Comparison of ENCODE assay signal across 8 cellular contexts in the genomic region with DNA sequence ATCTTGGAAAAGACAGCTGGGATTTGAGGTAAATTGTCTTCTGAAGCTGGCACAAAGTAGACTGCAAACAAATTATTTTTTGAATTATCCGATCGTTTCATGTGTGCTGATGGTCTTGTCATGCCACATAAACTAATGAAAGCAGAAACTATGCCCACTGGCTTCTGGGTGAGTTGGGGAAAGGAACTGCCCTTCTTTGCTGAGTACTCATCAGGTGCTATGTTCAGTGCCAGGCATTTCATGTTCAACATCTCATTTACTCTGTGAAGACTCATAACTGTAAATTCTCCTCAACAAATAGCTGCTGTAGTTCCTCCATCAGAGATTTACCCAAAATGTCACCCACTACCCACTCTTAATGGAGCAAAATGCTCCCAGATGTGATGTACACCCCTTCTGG. TPM values are rescaled to one million over a fixed set of nuclear protein-coding genes. Genes with fewer than 3 reads are reported as not detected.
DNase-seq lines count a peak whose midpoint lies in the region; ATAC-seq, FAIRE-seq and TF ChIP-seq lines count a peak whose summit lies in the region.

No MANE protein-coding gene starts in this region.

- H3K4me1 Mint-ChIP-seq in stimulated activated naive CD8-positive, alpha-beta T cell treated with anti-CD3 and anti-CD28 coated beads, Interleukin-15, Interleukin-2, amounts not matched to agents 100 ng/mL and 50 ng/mL, for 24 hours (ENCODE audit: low read depth), result peaks cover 46% of the 10 kb centered on the region

- no TSS peak for BruUV-seq in K562 (replicated peaks; lab: Mats Ljungman, UMichigan)

- no peak overlapping the region for H3K4ac ChIP-seq in mesendoderm (ENCODE audit: low read depth, low read length)

- H3K4me1 ChIP-seq in K562 (replicated peaks in 1 of 2; ENCODE audit: control insufficient read depth in 2 of 2, insufficient read depth in 2 of 2, low read length in 2 of 2) (peaks cover 20 to 25% of the 10 kb centered on the region in 2 experiments; a peak in 4 of 5 replicates), mesendoderm (ENCODE audit: control insufficient read depth, low read depth, low read length) (peaks cover 6% of the 10 kb centered on the region), aorta (ENCODE audit: control insufficient read depth in 1 of 2, insufficient read depth in 2 of 2, low read length in 2 of 2) (peaks cover 0 to 4% of the 10 kb centered on the region in 2 donors)

- no peaks in the 10 kb centered on the region for H3K9me3 ChIP-seq in K562 (replicated peaks; ENCODE audit: control insufficient read depth, insufficient read depth, low read depth, low read length)
- H3K9me3 ChIP-seq in aorta (ENCODE audit: control insufficient read depth, low read length), result no peaks in the 10 kb centered on the region

- H4K5ac ChIP-seq in mesendoderm (ENCODE audit: low read length), result no peak overlapping the region

- peak overlapping the region; percentile 84 for H3K27ac Mint-ChIP-seq in stimulated activated naive CD8-positive, alpha-beta T cell treated with anti-CD3 and anti-CD28 coated beads, Interleukin-15, Interleukin-2, amounts not matched to agents 100 ng/mL and 50 ng/mL, for 24 hours

- H3K9me3 Mint-ChIP-seq in stimulated activated naive CD8-positive, alpha-beta T cell treated with anti-CD3 and anti-CD28 coated beads, Interleukin-15, Interleukin-2, amounts not matched to agents 100 ng/mL and 50 ng/mL, for 24 hours, result no peaks in the 10 kb centered on the region

- WGBS in K562 (ENCODE audit: insufficient coverage, low coverage, missing lambda C conversion rate), result 2% methylated on average over 2 of the region's 2 CpGs
- no CpG with 5 or more reads among the region's 2 CpGs for WGBS in mesendoderm (ENCODE audit: extremely low coverage, insufficient coverage, low lambda C conversion rate)
- WGBS in aorta, 2 donors, result 66 to 72% methylated on average over 2 of the region's 2 CpGs

- H3K4me3 ChIP-seq in K562, result peak overlapping the region; percentile 89
- H3K4me3 ChIP-seq in mesendoderm (ENCODE audit: low read length), result peak overlapping the region; percentile 81
- H3K4me3 ChIP-seq in aorta (ENCODE audit: low read length in 2 of 2), result peak overlapping the region; percentile 43 to 79

- no peaks in the 10 kb centered on the region for H3K9me1 ChIP-seq in K562 (ENCODE audit: control insufficient read depth, insufficient read depth, low read length)

- H2BK5ac ChIP-seq in mesendoderm (ENCODE audit: low read length), result no peak overlapping the region

- no peak for TF ChIP-seq POLR2A in K562 (conservative IDR thresholded peaks at IDR 0.05)

- peaks cover 3% of the 10 kb centered on the region for H3K27me3 Mint-ChIP-seq in stimulated activated naive CD8-positive, alpha-beta T cell treated with anti-CD3 and anti-CD28 coated beads, Interleukin-15, Interleukin-2, amounts not matched to agents 100 ng/mL and 50 ng/mL, for 24 hours

- no peak for TF ChIP-seq EP300 in K562 (IDR thresholded peaks at IDR 0.05; ENCODE audit: low read length)

- no peak for DNase-seq in stimulated activated naive CD8-positive, alpha-beta T cell treated with anti-CD3 and anti-CD28 coated beads, Interleukin-15, Interleukin-2, amounts not matched to agents 100 U/mL and 50 U/mL, for 24 hours
- DNase-seq in K562 (ENCODE audit: extremely low read depth in 1 of 4, low spot score in 3 of 4) (no peak), mesendoderm (no peak), aorta (no peak), T1000 (lab: John Stamatoyannopoulos, UW) (no peak)

- intact Hi-C loops in K562 (cut with micrococcal nuclease), result no loop called here
- intact Hi-C loops in aorta (cut with DNase I), result no loop called here

- H3K36me3 Mint-ChIP-seq in stimulated activated naive CD8-positive, alpha-beta T cell treated with anti-CD3 and anti-CD28 coated beads, Interleukin-15, Interleukin-2, amounts not matched to agents 100 ng/mL and 50 ng/mL, for 24 hours (ENCODE audit: low read depth), result peaks cover 25% of the 10 kb centered on the region

- no peak overlapping the region for H4K8ac ChIP-seq in mesendoderm (ENCODE audit: low read depth, low read length)

- no peak overlapping the region for H2BK120ac ChIP-seq in mesendoderm (ENCODE audit: low read depth, low read length)

- no peak overlapping the region for H3K23ac ChIP-seq in mesendoderm (ENCODE audit: low read length)

- H3K36me3 ChIP-seq in K562 (ENCODE audit: control insufficient read depth, insufficient read depth, low read length), result peaks cover 43% of the 10 kb centered on the region
- H3K36me3 ChIP-seq in mesendoderm (ENCODE audit: control insufficient read depth, insufficient read depth, low read length), result no peaks in the 10 kb centered on the region
- no peaks in the 10 kb centered on the region for H3K36me3 ChIP-seq in aorta (ENCODE audit: control insufficient read depth in 1 of 2, insufficient read depth in 2 of 2, low read length in 1 of 2)

- 0 out of 2 replicates have a peak, but pooled peaks cover 8% of the 10 kb centered on the region for H4K20me1 ChIP-seq in K562 (replicated peaks; ENCODE audit: control insufficient read depth, insufficient read depth, low read length)

- H3K27me3 ChIP-seq in K562 (ENCODE audit: control insufficient read depth in 2 of 2, insufficient read depth in 2 of 2, low read length in 2 of 2), result no peaks in the 10 kb centered on the region
- no peaks in the 10 kb centered on the region for H3K27me3 ChIP-seq in mesendoderm (ENCODE audit: insufficient read depth, low read length, poor library complexity)
- no peaks in the 10 kb centered on the region for H3K27me3 ChIP-seq in aorta (ENCODE audit: control insufficient read depth in 1 of 2, insufficient read depth in 2 of 2, low read length in 1 of 2)

- H2AFZ ChIP-seq in K562 (ENCODE audit: low read depth, low read length), result no peak overlapping the region

- no peak overlapping the region for H2BK15ac ChIP-seq in mesendoderm (replicated peaks; ENCODE audit: low read depth)

- in situ Hi-C loops in K562 (cut with MboI), result no loop called here

- peak overlapping the region; percentile 81 for H3K27ac ChIP-seq in K562 (ENCODE audit: extremely low read depth, low read depth, low read length)
- no peak overlapping the region for H3K27ac ChIP-seq in mesendoderm (ENCODE audit: low read depth, low read length)
- H3K27ac ChIP-seq in aorta (ENCODE audit: low read depth in 1 of 2, low read length in 2 of 2), result no peak overlapping the region

- TF ChIP-seq CTCF in K562 (IDR thresholded peaks at IDR 0.05 in 2 of 3, conservative IDR thresholded peaks at IDR 0.05 in 1 of 3; ENCODE audit: insufficient read depth in 2 of 3, low read depth in 1 of 3, low read length in 3 of 3), result no peak

- peaks cover 4% of the 10 kb centered on the region for H3K79me1 ChIP-seq in mesendoderm (ENCODE audit: low read length)

- H3K79me2 ChIP-seq in K562 (ENCODE audit: control insufficient read depth, insufficient read depth, low read length) (peaks cover 64% of the 10 kb centered on the region), mesendoderm (ENCODE audit: control insufficient read depth, insufficient read depth, low read length) (peaks cover 35% of the 10 kb centered on the region)

- no peak overlapping the region for H3K18ac ChIP-seq in mesendoderm (ENCODE audit: low read length)

- H2AK5ac ChIP-seq in mesendoderm (ENCODE audit: low read length), result no peak overlapping the region

- peak overlapping the region; percentile 98 for H3K4me2 ChIP-seq in K562 (ENCODE audit: insufficient read depth, low read length)
- peak overlapping the region; percentile 62 for H3K4me2 ChIP-seq in mesendoderm (ENCODE audit: low read length)

- FAIRE-seq in K562 (lab: Jason Lieb, UNC), result no peak

- CTCF ChIA-PET in K562 (lab: Yijun Ruan, JAX; ENCODE audit: low intra/inter-chr PET ratio), result no interaction called here

- POLR2A ChIA-PET in K562 (lab: Yijun Ruan, JAX), result interaction anchor here (0.7 to 8.3 kb wide), 5 partner anchors 10 to 54 kb away, joined by 3 to 92 read pairs (median 4); no protein-coding TSS in a partner anchor

- ATAC-seq in stimulated activated naive CD8-positive, alpha-beta T cell treated with anti-CD3 and anti-CD28 coated beads, Interleukin-15, Interleukin-2, amounts not matched to agents 100 U/mL and 50 U/mL, for 24 hours, result no peak
- ATAC-seq in K562, result no peak
- ATAC-seq in aorta (ENCODE audit: low FRiP score), result no peak
- no peak for ATAC-seq in HG03460 (IDR thresholded peaks at IDR 0.05; ENCODE audit: unreplicated experiment)
- no peak for ATAC-seq in GM19455 (IDR thresholded peaks at IDR 0.05; ENCODE audit: unreplicated experiment)

- peak overlapping the region; percentile 90 for H3K4me3 Mint-ChIP-seq in stimulated activated naive CD8-positive, alpha-beta T cell treated with anti-CD3 and anti-CD28 coated beads, Interleukin-15, Interleukin-2, amounts not matched to agents 100 ng/mL and 50 ng/mL, for 24 hours

- peak overlapping the region; percentile 77 for H3K56ac ChIP-seq in mesendoderm (ENCODE audit: low read length)

- peak overlapping the region; percentile 87 to 93 for H3K9ac ChIP-seq in K562 (ENCODE audit: insufficient read depth in 1 of 2, low read depth in 2 of 2, low read length in 2 of 2)
- H3K9ac ChIP-seq in mesendoderm (ENCODE audit: low read length), result peak overlapping the region; percentile 93

- TF ChIP-seq RAD21 in K562 (CRISPR knock-in tag; conservative IDR thresholded peaks at IDR 0.05 in 1 of 2, IDR thresholded peaks at IDR 0.05 in 1 of 2), result no peak

RNA-seq across cellular contexts. Expression of gene TRIT1, which starts 1.2 kb away (rescaled TPM):
- total RNA-seq in K562 (2011; cell fraction: chromatin; rRNA removed; ENCODE audit: low replicate concordance), result 76.0 and 139 TPM in 2 replicates
- 71.9 and 78.4 TPM in 2 replicates for total RNA-seq in K562 (2011; cell fraction: nucleolus; rRNA removed)
- total RNA-seq in K562 (2011; cell fraction: nucleoplasm; rRNA removed), result 85.4 and 109 TPM in 2 replicates
- total RNA-seq in K562 (2014; rRNA removed) (67.5 and 71.3 TPM in 2 replicates), K562 (2014; rRNA removed; fragmentation: Illumina TruSeq; extraction: Trizol) (84.0 and 103 TPM in 2 replicates), K562 (2015; rRNA removed; fragmentation: Illumina TruSeq; extraction: Trizol) (66.7 and 67.6 TPM in 2 replicates), K562 (2021) (57.5 and 58.4 TPM in 2 replicates), aorta (10 to 100 TPM; 15.3 to 17.3 TPM)
- polyA plus RNA-seq in K562 (2011; rRNA removed) (87.3 and 88.3 TPM in 2 replicates), K562 (2014; fragmentation: Illumina TruSeq; extraction: Trizol) (75.1 and 76.5 TPM in 2 replicates), K562 (2014; fragmentation: Nextera tagmentation; extraction: Ambion mirVana) (10 to 100 TPM; 27.9 to 58.3 TPM), K562 (2014; rRNA removed) (66.4 and 72.1 TPM in 2 replicates), aorta (10 to 100 TPM in 1 of 2 donors, 1 to 10 TPM in 1; 9.4 to 12.3 TPM)
- 24.8 and 44.1 TPM in 2 replicates for polyA plus RNA-seq in K562 (2011; cell fraction: cytosol; rRNA removed)
- polyA plus RNA-seq in K562 (2011; cell fraction: nucleus; rRNA removed), result 69.2 and 92.0 TPM in 2 replicates
- polyA plus RNA-seq in K562 (2012), result 45.6 and 47.5 TPM in 2 replicates
- polyA minus RNA-seq in K562 (2011; rRNA and poly(A)+ RNA removed), result 103 and 116 TPM in 2 replicates
- polyA minus RNA-seq in K562 (2011; cell fraction: cytosol; rRNA and poly(A)+ RNA removed), result 36.2 and 48.7 TPM in 2 replicates
- 78.8 and 98.3 TPM in 2 replicates for polyA minus RNA-seq in K562 (2011; cell fraction: nucleus; rRNA and poly(A)+ RNA removed)
- polyA plus RNA-seq in mesendoderm (2013, experiment 1 of 2), result 27.2 TPM
- polyA plus RNA-seq in mesendoderm (2013, experiment 2 of 2), result 29.5 TPM

RNA-seq across cellular contexts. Expression of gene MYCL, which starts 19.6 kb away (rescaled TPM):
- 17.1 and 25.1 TPM in 2 replicates for total RNA-seq in K562 (2011; cell fraction: chromatin; rRNA removed; ENCODE audit: low replicate concordance)
- 30.7 and 32.6 TPM in 2 replicates for total RNA-seq in K562 (2011; cell fraction: nucleolus; rRNA removed)
- 27.3 and 29.5 TPM in 2 replicates for total RNA-seq in K562 (2011; cell fraction: nucleoplasm; rRNA removed)
- total RNA-seq in K562 (2014; rRNA removed), result 18.8 and 22.5 TPM in 2 replicates
- 12.8 and 13.2 TPM in 2 replicates for total RNA-seq in K562 (2014; rRNA removed; fragmentation: Illumina TruSeq; extraction: Trizol)
- total RNA-seq in K562 (2015; rRNA removed; fragmentation: Illumina TruSeq; extraction: Trizol), result 3.8 and 4.3 TPM in 2 replicates
- total RNA-seq in K562 (2021), result 19.7 and 22.0 TPM in 2 replicates
- 11.2 and 14.9 TPM in 2 replicates for polyA plus RNA-seq in K562 (2011; rRNA removed)
- 12.4 and 15.8 TPM in 2 replicates for polyA plus RNA-seq in K562 (2011; cell fraction: cytosol; rRNA removed)
- 12.3 and 20.0 TPM in 2 replicates for polyA plus RNA-seq in K562 (2011; cell fraction: nucleus; rRNA removed)
- 6.2 and 30.6 TPM in 2 replicates for polyA plus RNA-seq in K562 (2012)
- 14.7 and 15.4 TPM in 2 replicates for polyA plus RNA-seq in K562 (2014; fragmentation: Illumina TruSeq; extraction: Trizol)
- polyA plus RNA-seq in K562 (2014; fragmentation: Nextera tagmentation; extraction: Ambion mirVana), result 1 to 10 TPM; 3.5 to 4.0 TPM
- polyA plus RNA-seq in K562 (2014; rRNA removed), result 17.1 and 18.2 TPM in 2 replicates
- 12.1 and 17.8 TPM in 2 replicates for polyA minus RNA-seq in K562 (2011; rRNA and poly(A)+ RNA removed)
- 6.6 and 8.7 TPM in 2 replicates for polyA minus RNA-seq in K562 (2011; cell fraction: cytosol; rRNA and poly(A)+ RNA removed)
- polyA minus RNA-seq in K562 (2011; cell fraction: nucleus; rRNA and poly(A)+ RNA removed), result 15.6 and 34.1 TPM in 2 replicates
- polyA plus RNA-seq in mesendoderm (2013, experiment 1 of 2), result 15.3 TPM
- 15.0 TPM for polyA plus RNA-seq in mesendoderm (2013, experiment 2 of 2)
- 1 to 10 TPM in 1 of 2 donors, under 1 TPM in 1; 0.45 to 1.2 TPM for total RNA-seq in aorta
- under 1 TPM in 1 of 2 donors, not detected in 1; 0.50 TPM for polyA plus RNA-seq in aorta
